In genomic region chr6:27078734-27079357, GRCh38 we compare ENCODE assay signal across 8 cellular contexts.
DNase-seq lines count a peak whose midpoint lies in the region; TF ChIP-seq lines count a peak whose summit lies in the region.

No MANE protein-coding gene starts in this region.

- H3K4me1 Mint-ChIP-seq in MCF 10A (ENCODE audit: insufficient read depth, unreplicated experiment): peaks cover 6% of the 10 kb centered on the region
- peaks cover 2 to 9% of the 10 kb centered on the region in 2 donors for H3K4me1 Mint-ChIP-seq in immature natural killer cell

- no TSS peak for BruUV-seq in MCF 10A (replicated peaks; lab: Mats Ljungman, UMichigan)

- TF ChIP-seq CTCF in MCF 10A (IDR thresholded peaks at IDR 0.05; ENCODE audit: unreplicated experiment): peak; percentile 62

- no peaks in the 10 kb centered on the region for H3K36me3 Mint-ChIP-seq in MCF 10A (ENCODE audit: insufficient read depth, unreplicated experiment)
- H3K36me3 Mint-ChIP-seq in immature natural killer cell: no peaks in the 10 kb centered on the region

- POLR2A ChIA-PET in HEK293T (lab: Yijun Ruan, JAX) (no interaction called here), MCF 10A (lab: Yijun Ruan, JAX) (interaction anchor here (0.7 to 2.2 kb wide), 3 partner anchors 13 to 61 kb away, joined by 3 to 5 read pairs (median 4); no protein-coding TSS in a partner anchor)

- DNase-seq in NCI-H1436 (lab: John Stamatoyannopoulos, UW): peak; percentile 76
- no peak for DNase-seq in NCI-H1436 treated with DMSO at 0.1 percent for 48 hours (lab: John Stamatoyannopoulos, UW)
- peak; percentile 49 for DNase-seq in HEK293T (ENCODE audit: extremely low spot score)
- DNase-seq in NCI-H1105 treated with DMSO at 0.1 percent for 48 hours (lab: John Stamatoyannopoulos, UW): peak; percentile 87
- DNase-seq in SW480 (ENCODE audit: low spot score): peak; percentile 55
- DNase-seq in MCF 10A (ENCODE audit: unreplicated experiment): peak; percentile 77
- peak; percentile 22 to 46 (median 25) for DNase-seq in immature natural killer cell
- DNase-seq in stimulated activated CD4-positive, alpha-beta T cell treated with anti-CD3 and anti-CD28 coated beads, Interleukin-15, amount 100 ng/mL, for 24 hours: peak; percentile 64

- peak overlapping the region; percentile 69 for H3K4me3 Mint-ChIP-seq in MCF 10A (ENCODE audit: unreplicated experiment)
- H3K4me3 Mint-ChIP-seq in immature natural killer cell: peak overlapping the region in 3 of 5 donors; percentile 45 to 56 (median 52)

- intact Hi-C loops in MCF 10A (cut with micrococcal nuclease): loop anchor here (1.0 to 2.0 kb wide), 2 partner anchors 122 to 472 kb away; no protein-coding TSS in a partner anchor

- H3K9me3 Mint-ChIP-seq in MCF 10A (ENCODE audit: unreplicated experiment) (no peaks in the 10 kb centered on the region), immature natural killer cell (no peaks in the 10 kb centered on the region)

- CTCF ChIA-PET in HEK293T (lab: Yijun Ruan, JAX) (interaction anchor here (1.3 to 1.6 kb wide), 2 partner anchors 8 to 471 kb away, joined by 3 to 5 read pairs; no protein-coding TSS in a partner anchor), MCF 10A (lab: Yijun Ruan, JAX) (interaction anchor here (0.7 to 2.8 kb wide), 18 partner anchors 8 to 502 kb away, joined by 3 to 17 read pairs (median 4); no protein-coding TSS in a partner anchor)

- H3K27ac Mint-ChIP-seq in MCF 10A (ENCODE audit: low read depth, unreplicated experiment) (no peak overlapping the region), immature natural killer cell (no peak overlapping the region)

- H3K27me3 Mint-ChIP-seq in MCF 10A (ENCODE audit: insufficient read depth, unreplicated experiment) (peaks cover 24% of the 10 kb centered on the region), immature natural killer cell (ENCODE audit: low read depth in 3 of 3) (peaks cover 3 to 17% (median 7%) of the 10 kb centered on the region in 3 donors)

TF ChIP-seq in HEK293T, 16 proteins besides CTCF, POLR2A, EP300 and RAD21:
- peak; percentile 13; the same call in 1 of the 2 replicates for TF ChIP-seq CTBP1 (IDR thresholded peaks at IDR 0.05; ENCODE audit: borderline replicate concordance)
- no peak for TF ChIP-seq PKNOX1 (IDR thresholded peaks at IDR 0.05)
- TF ChIP-seq FOXM1 (IDR thresholded peaks at IDR 0.05; ENCODE audit: borderline replicate concordance): no peak
- TF ChIP-seq SP1 (IDR thresholded peaks at IDR 0.05): no peak
